ENCODE assay signal across 17 cellular contexts in genomic region chr3:126848991-126849390, GRCh38.
"Had no signal": no experiment of that assay in that cellular context is flagged by ENCODE, and none has a peak within 500 bp of the region (broad histone marks: within the 10 kb centered on the region; RNA-seq: fewer than 3 reads in every experiment).

No MANE protein-coding gene starts in this region.

- H3K27me3 Mint-ChIP-seq: activated CD4-positive, alpha-beta T cell treated with anti-CD3 and anti-CD28 coated beads, Interleukin-2, amount 10 ng/mL, durations not matched to agents 24 days and 14 days; activated naive CD4-positive, alpha-beta T cell treated with anti-CD3 and anti-CD28 coated beads, Interleukin-2, amount 50 U/mL, for 24 hours; T-helper 17 cell had no signal

- H3K27ac Mint-ChIP-seq: activated CD4-positive, alpha-beta T cell treated with anti-CD3 and anti-CD28 coated beads, Interleukin-2, amount 10 ng/mL, durations not matched to agents 24 days and 14 days; activated naive CD4-positive, alpha-beta T cell treated with anti-CD3 and anti-CD28 coated beads, Interleukin-2, amount 50 U/mL, for 24 hours; immature natural killer cell had no signal

- DNase-seq: activated CD4-positive, alpha-beta T cell treated with anti-CD3 and anti-CD28 coated beads, Interleukin-2, amount 10 ng/mL, durations not matched to agents 24 days and 14 days; activated effector memory CD4-positive, alpha-beta T cell treated with anti-CD3 and anti-CD28 coated beads, Interleukin-2, amount 50 U/mL, for 16 hours; activated T-cell treated with anti-CD3 and anti-CD28 coated beads, Interleukin-2, amount 50 U/mL, for 48 hours; amniotic stem cell; central memory CD4-positive, alpha-beta T cell; colonic mucosa; effector CD4-positive, alpha-beta T cell; foreskin fibroblast; glutamatergic neuron; immature natural killer cell; stimulated activated CD4-positive, alpha-beta T cell treated with anti-CD3 and anti-CD28 coated beads, Interleukin-2, amount 100 ng/mL, for 48 hours; stimulated activated naive CD4-positive, alpha-beta T cell; T-helper 17 cell; tibial artery had no signal

- H3K4me3 Mint-ChIP-seq: activated CD4-positive, alpha-beta T cell treated with anti-CD3 and anti-CD28 coated beads, Interleukin-2, amount 10 ng/mL, durations not matched to agents 24 days and 14 days; activated naive CD4-positive, alpha-beta T cell treated with anti-CD3 and anti-CD28 coated beads, Interleukin-2, amount 50 U/mL, for 24 hours; immature natural killer cell; T-helper 17 cell had no signal

- ATAC-seq: T-helper 17 cell had no signal

- H3K4me3 ChIP-seq: colonic mucosa, lung, tibial artery had no signal

- H3K27ac ChIP-seq: colonic mucosa, parathyroid adenoma, tibial artery had no signal

- H3K9me3 ChIP-seq: colonic mucosa, tibial artery had no signal

- H3K27me3 ChIP-seq: colonic mucosa, tibial artery had no signal

- H3K4me1 ChIP-seq: colonic mucosa, parathyroid adenoma had no signal

- H3K36me3 ChIP-seq: colonic mucosa, tibial artery had no signal

- H3K9ac ChIP-seq: parathyroid adenoma had no signal

- H3K9me3 Mint-ChIP-seq: activated CD4-positive, alpha-beta T cell treated with anti-CD3 and anti-CD28 coated beads, Interleukin-2, amount 10 ng/mL, durations not matched to agents 24 days and 14 days; activated naive CD4-positive, alpha-beta T cell treated with anti-CD3 and anti-CD28 coated beads, Interleukin-2, amount 50 U/mL, for 24 hours; immature natural killer cell had no signal

- H2AFZ ChIP-seq: parathyroid adenoma had no signal

- H3K4me1 Mint-ChIP-seq: activated CD4-positive, alpha-beta T cell treated with anti-CD3 and anti-CD28 coated beads, Interleukin-2, amount 10 ng/mL, durations not matched to agents 24 days and 14 days; activated naive CD4-positive, alpha-beta T cell treated with anti-CD3 and anti-CD28 coated beads, Interleukin-2, amount 50 U/mL, for 24 hours; immature natural killer cell had no signal
